In genomic region chr6:39820553-39820952, GRCh38 we compare ENCODE assay signal across 16 cellular contexts. TPM values are rescaled to one million over a fixed set of nuclear protein-coding genes. Genes with fewer than 3 reads are reported as not detected.
A peak's percentile ranks its signal among the peaks of the same experiment; 100 is the strongest.
DNase-seq lines count a peak whose midpoint lies in the region; ATAC-seq and TF ChIP-seq lines count a peak whose summit lies in the region.
"Had no signal": no experiment of that assay in that cellular context is flagged by ENCODE, and none has a peak within 500 bp of the region (broad histone marks: within the 10 kb centered on the region; RNA-seq: fewer than 3 reads in every experiment).

No MANE protein-coding gene starts in this region.

- DNase-seq in AG10803 (ENCODE audit: low read depth): no peak
- DNase-seq in caudate nucleus (lab: John Stamatoyannopoulos, UW): no peak
- DNase-seq in substantia nigra (lab: John Stamatoyannopoulos, UW): no peak
- no peak for DNase-seq in NCI-H82 treated with DMSO at 0.1 percent for 48 hours (lab: John Stamatoyannopoulos, UW; ENCODE audit: unreplicated experiment)
- no peak for DNase-seq in H7
- DNase-seq in OCI-M2 (lab: John Stamatoyannopoulos, UW; ENCODE audit: unreplicated experiment): no peak
- DNase-seq: DMS 273 treated with DMSO at 0.1 percent for 48 hours; naive thymus-derived CD8-positive, alpha-beta T cell; NCI-H526 treated with DMSO at 0.1 percent for 48 hours; SHP77; stimulated activated CD4-positive, alpha-beta T cell treated with anti-CD3 and anti-CD28 coated beads, Interleukin-4, amount 100 ng/mL, for 24 hours had no signal

- H3K27ac ChIP-seq in caudate nucleus (ENCODE audit: low read depth, low read length) (peak overlapping the region; percentile 79), muscle layer of duodenum (ENCODE audit: low read length) (peak overlapping the region; percentile 79), substantia nigra (ENCODE audit: low read depth, low read length, poor library complexity, severe bottlenecking) (peak overlapping the region; percentile 90)
- H3K27ac ChIP-seq: hepatocyte had no signal

- peaks cover 29 to 78% of the 10 kb centered on the region in 2 donors for H3K4me1 ChIP-seq in muscle layer of duodenum (ENCODE audit: control insufficient read depth in 1 of 2, insufficient read depth in 2 of 2, low read length in 2 of 2)

- peaks cover 0 to 2% of the 10 kb centered on the region in 2 donors for H3K36me3 ChIP-seq in muscle layer of duodenum (ENCODE audit: control insufficient read depth in 1 of 2, insufficient read depth in 2 of 2, low read length in 2 of 2)
- H3K36me3 ChIP-seq in H7 (replicated peaks; ENCODE audit: control insufficient read depth, insufficient read depth, low read length): no peaks in the 10 kb centered on the region

- TF ChIP-seq CTCF in AG10803 (conservative IDR thresholded peaks at IDR 0.05; ENCODE audit: low read length): no peak

- ATAC-seq in GM19351 (IDR thresholded peaks at IDR 0.05; ENCODE audit: unreplicated experiment): no peak
- ATAC-seq: naive thymus-derived CD8-positive, alpha-beta T cell had no signal

- H3K9me3 ChIP-seq in muscle layer of duodenum (ENCODE audit: control insufficient read depth in 1 of 2, low read length in 2 of 2): no peaks in the 10 kb centered on the region

- H3K4me3 ChIP-seq in AG10803 (ENCODE audit: low read length) (peak overlapping the region; percentile 45), muscle layer of duodenum (ENCODE audit: low read depth in 1 of 2, low read length in 2 of 2) (no peak overlapping the region), H7 (ENCODE audit: insufficient read depth, low read depth, low read length) (no peak overlapping the region)
- H3K4me3 ChIP-seq: hepatocyte, smooth muscle cell had no signal

- H3K27me3 ChIP-seq in muscle layer of duodenum (ENCODE audit: low read depth, low read length): no peaks in the 10 kb centered on the region
- H3K27me3 ChIP-seq in H7 (ENCODE audit: control insufficient read depth, insufficient read depth, low read length): peaks cover 2% of the 10 kb centered on the region
- H3K27me3 ChIP-seq: hepatocyte had no signal

RNA-seq across cellular contexts. Expression of gene DAAM2, which starts 28.4 kb away (rescaled TPM):
- total RNA-seq in H7 (2014; rRNA removed; shearing (Covaris generic)): 0.97 and 1.0 TPM in 2 replicates
- total RNA-seq: HT-29; naive thymus-derived CD8-positive, alpha-beta T cell had no signal
